3 cellular contexts compared by ENCODE assay signal in genomic region chr6:87941556-87942358, GRCh38.
TF ChIP-seq lines count a peak whose summit lies in the region.

No MANE protein-coding gene starts in this region.

TF ChIP-seq in A549, 52 proteins besides CTCF, POLR2A, EP300 and RAD21 (continued from another document):
- TF ChIP-seq FOSL2 (IDR thresholded peaks at IDR 0.05) (no peak), FOSL2 (CRISPR knock-in tag; IDR thresholded peaks at IDR 0.05) (peak; percentile 27; the same call in 1 of the 2 replicates), NFE2L2 (conservative IDR thresholded peaks at IDR 0.05; ENCODE audit: low read length) (peak; percentile 64), NR3C1 (IDR thresholded peaks at IDR 0.05) (no peak), MAFK (IDR thresholded peaks at IDR 0.05; ENCODE audit: partially characterized antibody) (peak; percentile 69), RNF2 (IDR thresholded peaks at IDR 0.05; ENCODE audit: borderline replicate concordance, low read depth) (no peak)

TF ChIP-seq in HEK293, 187 proteins besides CTCF, POLR2A, EP300 and RAD21 (continued from another document):
- TF ChIP-seq ZNF768 (tag by site-specific recombination; IDR thresholded peaks at IDR 0.05), result peak; percentile 77; the same call in 1 of the 2 replicates
- no peak for TF ChIP-seq ZNF274 (IDR thresholded peaks at IDR 0.05; ENCODE audit: low read length)
- no peak for TF ChIP-seq ZNF274 (tag by site-specific recombination; IDR thresholded peaks at IDR 0.05; ENCODE audit: borderline replicate concordance)
- TF ChIP-seq ZNF580 (tag by site-specific recombination; IDR thresholded peaks at IDR 0.05), result no peak

TF ChIP-seq in K562, 482 proteins besides CTCF, POLR2A, EP300 and RAD21 (continued from another document):
- TF ChIP-seq MAFF (IDR thresholded peaks at IDR 0.05; ENCODE audit: low read length) (0 out of 2 replicates have a peak, but pooled peaks have one; percentile 12), ZNF316 (IDR thresholded peaks at IDR 0.05) (peak; percentile 46), CREB3 (tag; conservative IDR thresholded peaks at IDR 0.05; ENCODE audit: low read depth) (no peak), ZNF449 (CRISPR knock-in tag; IDR thresholded peaks at IDR 0.05) (no peak), BCOR (IDR thresholded peaks at IDR 0.05) (0 out of 2 replicates have a peak, but pooled peaks have one; percentile 13), NFE2L1 (tag; IDR thresholded peaks at IDR 0.05; ENCODE audit: borderline replicate concordance, low read depth) (peak; percentile 48; the same call in 1 of the 2 replicates), BRD9 (IDR thresholded peaks at IDR 0.05; ENCODE audit: low read depth, partially characterized antibody) (no peak), RBM25 (IDR thresholded peaks at IDR 0.05; ENCODE audit: low read depth, low read length, severe bottlenecking) (peak; percentile 62), SETDB1 (IDR thresholded peaks at IDR 0.05; ENCODE audit: low read length) (no peak), NFE2 (IDR thresholded peaks at IDR 0.05; ENCODE audit: low read depth) (0 out of 2 replicates have a peak, but pooled peaks have one; percentile 25), TAF9B (IDR thresholded peaks at IDR 0.05; ENCODE audit: partially characterized antibody) (no peak), NR2C2 (CRISPR knock-in tag; IDR thresholded peaks at IDR 0.05) (no peak), NR2C2 (tag; IDR thresholded peaks at IDR 0.05) (no peak), ILF3 (IDR thresholded peaks at IDR 0.05; ENCODE audit: borderline replicate concordance) (no peak), MAFG (tag; conservative IDR thresholded peaks at IDR 0.05) (peak; percentile 78), PRDM10 (IDR thresholded peaks at IDR 0.05; ENCODE audit: partially characterized antibody) (no peak), SIX5 (IDR thresholded peaks at IDR 0.05; ENCODE audit: borderline replicate concordance in 1 of 2, insufficient read depth in 1 of 2, low read depth in 1 of 2, low read length in 2 of 2) (no peak), DNMT1 (IDR thresholded peaks at IDR 0.05) (no peak)
